ENCODE assay signal across 9 cellular contexts in genomic region chr12:116508145-116509121, GRCh38. TPM values are rescaled to one million over a fixed set of nuclear protein-coding genes. Genes with fewer than 3 reads are reported as not detected.
DNase-seq lines count a peak whose midpoint lies in the region; ATAC-seq and TF ChIP-seq lines count a peak whose summit lies in the region.
"Had no signal": no experiment of that assay in that cellular context is flagged by ENCODE, and none has a peak within 500 bp of the region (broad histone marks: within the 10 kb centered on the region; RNA-seq: fewer than 3 reads in every experiment).

No MANE protein-coding gene starts in this region.

- H3K4me3 ChIP-seq in AG10803 (ENCODE audit: low read length) = peak overlapping the region; percentile 31
- peak overlapping the region; percentile 72 for H3K4me3 ChIP-seq in adipocyte (ENCODE audit: low read length)
- H3K4me3 ChIP-seq in OCI-LY7 (ENCODE audit: low read depth, low read length, poor library complexity, severe bottlenecking) = no peak overlapping the region
- H3K4me3 ChIP-seq: body of pancreas had no signal

- H3K36me3 ChIP-seq in adipocyte (ENCODE audit: control insufficient read depth, insufficient read depth, low read length, severe bottlenecking) = no peaks in the 10 kb centered on the region
- no peaks in the 10 kb centered on the region for H3K36me3 ChIP-seq in OCI-LY7 (ENCODE audit: insufficient read depth, low read length)

- CTCF ChIA-PET in OCI-LY7 (lab: Charles Lee; ENCODE audit: unreplicated experiment) = interaction anchor here (0.5 kb wide), 1 partner anchor 25 kb away, joined by 7 read pairs; no protein-coding TSS in a partner anchor

- no peaks in the 10 kb centered on the region for H4K20me1 ChIP-seq in OCI-LY7 (ENCODE audit: insufficient read depth, low read length)

- no peak overlapping the region for H2AFZ ChIP-seq in OCI-LY7 (ENCODE audit: low read length)

- DNase-seq in AG10803 (ENCODE audit: low read depth) (no peak), adipocyte (ENCODE audit: low read depth) (peak; percentile 59), islet precursor cell (peak; percentile 84), UCSD-AML1 (lab: John Stamatoyannopoulos, UW; ENCODE audit: unreplicated experiment) (no peak), OCI-LY7 (ENCODE audit: low spot score) (no peak)
- DNase-seq in stimulated activated CD4-positive, alpha-beta T cell treated with anti-CD3 and anti-CD28 coated beads, TNF-alpha, amount 100 ng/mL, for 4 hours (ENCODE audit: low read depth in 3 of 3) = peak in 2 of 3 experiments; percentile 10 to 24

- peaks cover 11% of the 10 kb centered on the region for H3K4me1 ChIP-seq in adipocyte (ENCODE audit: control insufficient read depth, insufficient read depth, low read length)
- H3K4me1 ChIP-seq in OCI-LY7 (ENCODE audit: insufficient read depth, low read length, poor library complexity, severe bottlenecking) = no peaks in the 10 kb centered on the region

- TF ChIP-seq CTCF in AG10803 (conservative IDR thresholded peaks at IDR 0.05; ENCODE audit: low read length) (no peak), OCI-LY7 (conservative IDR thresholded peaks at IDR 0.05; ENCODE audit: low read length) (no peak)

- no TSS peak for BruUV-seq in OCI-LY7 (replicated peaks; lab: Mats Ljungman, UMichigan)

- peak; percentile 47 for ATAC-seq in HG03432 (IDR thresholded peaks at IDR 0.05; ENCODE audit: unreplicated experiment)
- ATAC-seq in HG02981 (IDR thresholded peaks at IDR 0.05; ENCODE audit: unreplicated experiment) = no peak
- ATAC-seq: body of pancreas had no signal

- no peaks in the 10 kb centered on the region for H3K79me2 ChIP-seq in OCI-LY7 (ENCODE audit: insufficient read depth, low read depth, low read length)

- H3K9ac ChIP-seq in adipocyte (ENCODE audit: low read length) = peak overlapping the region; percentile 80

- no peaks in the 10 kb centered on the region for H3K9me3 ChIP-seq in adipocyte (ENCODE audit: control insufficient read depth, low read length)
- no peaks in the 10 kb centered on the region for H3K9me3 ChIP-seq in OCI-LY7 (ENCODE audit: low read length)
- H3K9me3 ChIP-seq: body of pancreas had no signal

- H3K27me3 ChIP-seq in adipocyte (replicated peaks; ENCODE audit: control insufficient read depth, insufficient read depth, low read length) = no peaks in the 10 kb centered on the region
- H3K27me3 ChIP-seq: body of pancreas had no signal

- H3K4me2 ChIP-seq in OCI-LY7 (ENCODE audit: low read length) = no peak overlapping the region; the same call in 1 of the 2 replicates

- no peaks in the 10 kb centered on the region for H3K9me2 ChIP-seq in OCI-LY7 (ENCODE audit: insufficient read depth, low read length)

- intact Hi-C loops in OCI-LY7 (cut with micrococcal nuclease; ENCODE audit: unreplicated experiment) = no loop called here

- POLR2A ChIA-PET in OCI-LY7 (lab: Charles Lee) = interaction anchor here (0.6 kb wide), 1 partner anchor 106 kb away, joined by 3 read pairs; no protein-coding TSS in a partner anchor

- no peak overlapping the region for H3K27ac ChIP-seq in OCI-LY7 (ENCODE audit: low read depth, low read length, poor library complexity, severe bottlenecking)
- H3K27ac ChIP-seq: body of pancreas had no signal

RNA-seq across cellular contexts. Expression of gene MAP1LC3B2, which starts 50.7 kb away (rescaled TPM):
- not detected in 2 replicates for total RNA-seq in OCI-LY7 (2014; rRNA removed; shearing (Covaris generic))
- total RNA-seq in OCI-LY7 (2022) = not detected in 2 replicates
- total RNA-seq: body of pancreas had no signal

Comparison
In these comparisons a context has a peak if more than half of its experiments do, and no peak if none do; other contexts are left out.
1. DNase-seq: peak in adipocyte (single experiment), islet precursor cell (single experiment) and stimulated activated CD4-positive, alpha-beta T cell treated with anti-CD3 and anti-CD28 coated beads, TNF-alpha, amount 100 ng/mL, for 4 hours (2 of 3); none in AG10803 (single experiment), UCSD-AML1 (single experiment) and OCI-LY7 (single experiment).